In the genomic region with DNA sequence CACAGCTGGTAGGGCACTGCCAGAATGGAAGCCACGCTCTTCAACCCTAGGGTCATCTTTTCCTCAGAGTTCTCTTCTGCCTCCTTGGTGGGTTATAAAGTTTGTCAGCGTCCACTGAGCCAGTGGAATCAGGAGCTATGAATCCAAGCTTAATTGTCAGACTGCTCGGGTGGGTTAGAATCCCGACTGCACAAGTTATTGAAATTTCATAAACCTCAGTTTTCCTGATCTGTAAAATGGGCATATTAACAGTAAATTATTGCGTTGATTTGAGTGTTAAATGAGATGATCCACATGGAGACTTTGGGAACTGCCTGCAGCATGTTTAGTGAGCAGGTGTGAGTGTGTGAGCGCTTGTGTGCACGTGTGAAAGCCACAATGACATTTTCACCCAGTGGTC, we compare ENCODE assay signal across 16 cellular contexts.
"Had no signal": no experiment of that assay in that cellular context is flagged by ENCODE, and none has a peak within 500 bp of the region (broad histone marks: within the 10 kb centered on the region; RNA-seq: fewer than 3 reads in every experiment).

No MANE protein-coding gene starts in this region.

- H3K4me3 ChIP-seq: left ventricle myocardium inferior, tibial nerve had no signal

- ATAC-seq: esophagus mucosa; natural killer cell; stimulated activated effector memory CD8-positive, alpha-beta T cell treated with anti-CD3 and anti-CD28 coated beads, Interleukin-12 subunit alpha, Interleukin-12 subunit beta, amount 100 ng/mL, for 72 hours; T-cell had no signal

- H3K4me1 ChIP-seq: left ventricle myocardium inferior had no signal

- H3K9me3 ChIP-seq: SK-N-SH had no signal

- DNase-seq: activated CD4-positive, alpha-beta memory T cell treated with anti-CD3 and anti-CD28 coated beads for 36 hours; activated effector memory CD4-positive, alpha-beta T cell treated with Interleukin-2 at 50 U/mL for 16 hours; activated naive CD4-positive, alpha-beta T cell treated with anti-CD3 and anti-CD28 coated beads, Interleukin-2, amount 50 U/mL, for 16 hours; activated T-cell treated with anti-CD3 and anti-CD28 coated beads, Interleukin-2, amount 50 U/mL, for 24 hours; left ventricle myocardium inferior; natural killer cell; SK-N-SH; stimulated activated CD4-positive, alpha-beta T cell treated with anti-CD3 and anti-CD28 coated beads, Interleukin-12 subunit alpha, Interleukin-12 subunit beta, amount 100 ng/mL, for 4 hours; stimulated activated CD4-positive, alpha-beta T cell treated with anti-CD3 and anti-CD28 coated beads, Interleukin-2, amount 100 ng/mL, for 24 hours; T-cell; T-helper 9 cell had no signal

- H3K4me1 Mint-ChIP-seq: memory B cell; natural killer cell; stimulated activated effector memory CD8-positive, alpha-beta T cell treated with anti-CD3 and anti-CD28 coated beads, Interleukin-12 subunit alpha, Interleukin-12 subunit beta, amount 100 ng/mL, for 72 hours; T-cell had no signal

- H3K27ac ChIP-seq: left ventricle myocardium inferior, VCaP had no signal

- H3K9me3 Mint-ChIP-seq: activated CD4-positive, alpha-beta memory T cell treated with anti-CD3 and anti-CD28 coated beads for 36 hours; activated T-cell treated with anti-CD3 and anti-CD28 coated beads, Interleukin-2, amount 50 U/mL, for 24 hours had no signal

- H3K9ac ChIP-seq: SK-N-SH had no signal

- H3K27ac Mint-ChIP-seq: activated CD4-positive, alpha-beta memory T cell treated with anti-CD3 and anti-CD28 coated beads for 36 hours; activated T-cell treated with anti-CD3 and anti-CD28 coated beads, Interleukin-2, amount 50 U/mL, for 24 hours; memory B cell; natural killer cell; stimulated activated effector memory CD8-positive, alpha-beta T cell treated with anti-CD3 and anti-CD28 coated beads, Interleukin-12 subunit alpha, Interleukin-12 subunit beta, amount 100 ng/mL, for 72 hours; T-cell had no signal

- H3K36me3 Mint-ChIP-seq: activated CD4-positive, alpha-beta memory T cell treated with anti-CD3 and anti-CD28 coated beads for 36 hours; memory B cell; natural killer cell; stimulated activated effector memory CD8-positive, alpha-beta T cell treated with anti-CD3 and anti-CD28 coated beads, Interleukin-12 subunit alpha, Interleukin-12 subunit beta, amount 100 ng/mL, for 72 hours; T-cell had no signal

- H3K4me2 ChIP-seq: SK-N-SH had no signal

- H3K27me3 Mint-ChIP-seq: activated CD4-positive, alpha-beta memory T cell treated with anti-CD3 and anti-CD28 coated beads for 36 hours; activated T-cell treated with anti-CD3 and anti-CD28 coated beads, Interleukin-2, amount 50 U/mL, for 24 hours; memory B cell; T-cell had no signal

- H3K36me3 ChIP-seq: left ventricle myocardium inferior, tibial nerve had no signal

- H3K4me3 Mint-ChIP-seq: activated CD4-positive, alpha-beta memory T cell treated with anti-CD3 and anti-CD28 coated beads for 36 hours; activated T-cell treated with anti-CD3 and anti-CD28 coated beads, Interleukin-2, amount 50 U/mL, for 24 hours; memory B cell; natural killer cell; stimulated activated effector memory CD8-positive, alpha-beta T cell treated with anti-CD3 and anti-CD28 coated beads, Interleukin-12 subunit alpha, Interleukin-12 subunit beta, amount 100 ng/mL, for 72 hours; T-cell had no signal

- H3K27me3 ChIP-seq: tibial nerve had no signal
